8 cellular contexts compared by ENCODE assay signal in genomic region chr1:6700853-6701436, GRCh38. TPM values are rescaled to one million over a fixed set of nuclear protein-coding genes. Genes with fewer than 3 reads are reported as not detected.
DNase-seq lines count a peak whose midpoint lies in the region; ATAC-seq and TF ChIP-seq lines count a peak whose summit lies in the region.

No MANE protein-coding gene starts in this region.

- H3K18ac ChIP-seq in neuronal stem cell (ENCODE audit: low read length), result peak overlapping the region; percentile 93

- POLR2A ChIA-PET in PC-3 (lab: Charles Lee; ENCODE audit: unreplicated experiment), result no interaction called here

- H4K20me1 ChIP-seq in PC-3 (ENCODE audit: low read length), result 0 out of 2 replicates have a peak, but pooled peaks cover under 1% of the 10 kb centered on the region

- H3K4me3 Mint-ChIP-seq in endodermal cell, result peak overlapping the region; percentile 87

- no peak overlapping the region for H4K8ac ChIP-seq in neuronal stem cell (ENCODE audit: low read depth, low read length)

- CTCF ChIA-PET in PC-3 (lab: Charles Lee), result interaction anchor here (0.6 to 0.8 kb wide), 4 partner anchors 14 to 948 kb away, joined by 3 to 6 read pairs (median 4); partner anchors contain the start of gene CAMTA1

- peaks cover 56% of the 10 kb centered on the region for H3K79me2 ChIP-seq in PC-3 (ENCODE audit: low read length)

- peak overlapping the region; percentile 97 for H3K27ac Mint-ChIP-seq in endodermal cell

- DNase-seq in PC-3 (no peak), endodermal cell (no peak), neuronal stem cell (ENCODE audit: low spot score) (no peak), mucosa of gallbladder (ENCODE audit: low spot score) (no peak), KG1 (lab: John Stamatoyannopoulos, UW) (no peak)

- H3K9ac ChIP-seq in PC-3 (ENCODE audit: low read length) (peak overlapping the region; percentile 95), endodermal cell (ENCODE audit: extremely low read depth, low read length, poor library complexity, severe bottlenecking) (peak overlapping the region; percentile 98), neuronal stem cell (ENCODE audit: low read depth, low read length, poor library complexity) (peak overlapping the region; percentile 95)

- H2AK5ac ChIP-seq in neuronal stem cell (ENCODE audit: low read depth, low read length), result peak overlapping the region; percentile 88

- no peaks in the 10 kb centered on the region for H3K9me3 Mint-ChIP-seq in endodermal cell

- H3K9me2 ChIP-seq in PC-3 (replicated peaks; ENCODE audit: low read length), result no peaks in the 10 kb centered on the region

- intact Hi-C loops in PC-3 (cut with micrococcal nuclease), result loop anchor here (2.0 kb wide), 1 partner anchor 84 kb away; the partner anchor contains the start of gene CAMTA1

- peak overlapping the region; percentile 49 for H3K27ac ChIP-seq in PC-3 (ENCODE audit: low read length)
- H3K27ac ChIP-seq in endodermal cell (ENCODE audit: low read depth, low read length), result peak overlapping the region; percentile 77
- no peak overlapping the region for H3K27ac ChIP-seq in neuronal stem cell (replicated peaks; ENCODE audit: low read length)

- peaks cover 2% of the 10 kb centered on the region for H3K27me3 Mint-ChIP-seq in endodermal cell (ENCODE audit: insufficient read depth)

- 4 to 5% methylated on average over 11 to 24 of the region's 24 CpGs for WGBS in endodermal cell (ENCODE audit: insufficient coverage in 1 of 2, insufficient read length in 1 of 2), 2 experiments
- no CpG with 5 or more reads among the region's 24 CpGs for WGBS in neuronal stem cell (ENCODE audit: extremely low coverage in 2 of 2, insufficient read length in 2 of 2, insufficient replicate concordance in 1 of 2), 2 donors

- no peaks in the 10 kb centered on the region for H3F3A ChIP-seq in PC-3 (ENCODE audit: low read length, unreplicated experiment)

- no peak overlapping the region for H2BK15ac ChIP-seq in neuronal stem cell (ENCODE audit: low read length)

- H3K4me1 Mint-ChIP-seq in endodermal cell, result peaks cover 14% of the 10 kb centered on the region

- H3K4me1 ChIP-seq in PC-3 (ENCODE audit: insufficient read depth, low read length), result peaks cover 13% of the 10 kb centered on the region
- H3K4me1 ChIP-seq in endodermal cell (ENCODE audit: control insufficient read depth, insufficient read depth, low read length), result peaks cover 5% of the 10 kb centered on the region
- H3K4me1 ChIP-seq in neuronal stem cell (ENCODE audit: control insufficient read depth in 2 of 2, insufficient read depth in 1 of 2, low read depth in 1 of 2, low read length in 2 of 2), result peaks cover 6 to 7% of the 10 kb centered on the region in 2 donors

- H3K36me3 ChIP-seq in PC-3 (ENCODE audit: low read depth, low read length) (peaks cover under 1% of the 10 kb centered on the region; the same call in 1 of the 2 replicates), endodermal cell (ENCODE audit: control insufficient read depth, insufficient read depth, low read length) (no peaks in the 10 kb centered on the region), neuronal stem cell (replicated peaks in 1 of 2; ENCODE audit: control insufficient read depth in 2 of 2, insufficient read depth in 2 of 2, low read length in 2 of 2) (peaks cover 2 to 13% of the 10 kb centered on the region in 2 donors)

- peak overlapping the region; percentile 88 for H3K4me2 ChIP-seq in PC-3 (ENCODE audit: low read length)
- peak overlapping the region; percentile 77 for H3K4me2 ChIP-seq in neuronal stem cell (ENCODE audit: insufficient read depth, low read length, poor library complexity, severe bottlenecking)

- H3K23ac ChIP-seq in neuronal stem cell (ENCODE audit: low read depth, low read length, poor library complexity), result peak overlapping the region; percentile 14

- no TSS peak for BruUV-seq in PC-3 (replicated peaks; lab: Mats Ljungman, UMichigan)

- no peak overlapping the region for H3K14ac ChIP-seq in neuronal stem cell (ENCODE audit: low read length)

- H4K91ac ChIP-seq in neuronal stem cell (ENCODE audit: low read depth, low read length, poor library complexity), result no peak overlapping the region

- no peaks in the 10 kb centered on the region for H3K36me3 Mint-ChIP-seq in endodermal cell (ENCODE audit: low read depth)

- H2BK120ac ChIP-seq in neuronal stem cell (ENCODE audit: low read depth, low read length), result no peak overlapping the region

- no peak overlapping the region for H2BK12ac ChIP-seq in neuronal stem cell (ENCODE audit: low read length)

- H3K79me1 ChIP-seq in neuronal stem cell (ENCODE audit: low read depth, low read length), result peaks cover 15% of the 10 kb centered on the region

- H3K4me3 ChIP-seq in PC-3 (ENCODE audit: low read length), result peak overlapping the region; percentile 87
- H3K4me3 ChIP-seq in endodermal cell (ENCODE audit: low read length), result peak overlapping the region; percentile 96
- peak overlapping the region; percentile 91 to 95 for H3K4me3 ChIP-seq in neuronal stem cell (ENCODE audit: low read length in 2 of 2)

- no peak for TF ChIP-seq CTCF in PC-3 (conservative IDR thresholded peaks at IDR 0.05; ENCODE audit: low read depth, low read length)
- TF ChIP-seq CTCF in endodermal cell (conservative IDR thresholded peaks at IDR 0.05), result no peak

- no peaks in the 10 kb centered on the region for H3K27me3 ChIP-seq in PC-3 (ENCODE audit: low read length)
- no peaks in the 10 kb centered on the region for H3K27me3 ChIP-seq in endodermal cell (ENCODE audit: control insufficient read depth, insufficient read depth, low read length, poor library complexity, severe bottlenecking)
- H3K27me3 ChIP-seq in neuronal stem cell (ENCODE audit: control insufficient read depth in 3 of 3, insufficient read depth in 3 of 3, low read depth in 1 of 3, low read length in 3 of 3), result no peaks in the 10 kb centered on the region

- H2AFZ ChIP-seq in PC-3 (ENCODE audit: low read length) (peak overlapping the region; percentile 60), neuronal stem cell (ENCODE audit: low read length) (peak overlapping the region; percentile 82)

- H2BK5ac ChIP-seq in neuronal stem cell (ENCODE audit: low read length), result no peak overlapping the region

- H3K4ac ChIP-seq in neuronal stem cell (ENCODE audit: low read length), result peak overlapping the region; percentile 53

- H3K9me3 ChIP-seq in PC-3 (ENCODE audit: low read length), result no peaks in the 10 kb centered on the region
- no peaks in the 10 kb centered on the region for H3K9me3 ChIP-seq in endodermal cell (ENCODE audit: control insufficient read depth, low read length)
- peaks cover 0 to 2% of the 10 kb centered on the region in 2 donors for H3K9me3 ChIP-seq in neuronal stem cell (replicated peaks in 1 of 2; ENCODE audit: control insufficient read depth in 2 of 2, insufficient read depth in 1 of 2, low read depth in 1 of 2, low read length in 2 of 2)

- ATAC-seq in GM19372 (IDR thresholded peaks at IDR 0.05; ENCODE audit: low read depth, unreplicated experiment), result peak; percentile 19
- no peak; the same call in 1 of the 2 replicates for ATAC-seq in PC-3
- ATAC-seq in HG03135 (IDR thresholded peaks at IDR 0.05; ENCODE audit: unreplicated experiment), result no peak
- ATAC-seq in HG02852 (IDR thresholded peaks at IDR 0.05; ENCODE audit: unreplicated experiment), result no peak

RNA-seq across cellular contexts. Expression of gene DNAJC11, which starts 0.7 kb away (rescaled TPM):
- total RNA-seq in PC-3 (2014; rRNA removed) (105 and 108 TPM in 2 replicates), endodermal cell (10 to 100 TPM; 64.7 to 71.1 TPM), mucosa of gallbladder (45.6 TPM)
- 39.6 TPM for polyA plus RNA-seq in endodermal cell (2013, experiment 1 of 2)
- 37.1 TPM for polyA plus RNA-seq in endodermal cell (2013, experiment 2 of 2)
- 35.5 TPM for polyA plus RNA-seq in neuronal stem cell (2013, experiment 1 of 2)
- 36.7 TPM for polyA plus RNA-seq in neuronal stem cell (2013, experiment 2 of 2)
